ENCODE assay signal across 10 cellular contexts in genomic region chr12:12214635-12215131, GRCh38. TPM values are rescaled to one million over a fixed set of nuclear protein-coding genes. Genes with fewer than 3 reads are reported as not detected.
A peak's percentile ranks its signal among the peaks of the same experiment; 100 is the strongest.
DNase-seq lines count a peak whose midpoint lies in the region; ATAC-seq and TF ChIP-seq lines count a peak whose summit lies in the region.
"Had no signal": no experiment of that assay in that cellular context is flagged by ENCODE, and none has a peak within 500 bp of the region (broad histone marks: within the 10 kb centered on the region; RNA-seq: fewer than 3 reads in every experiment).

No MANE protein-coding gene starts in this region.

- H3K4me1 Mint-ChIP-seq in MCF 10A (ENCODE audit: insufficient read depth, unreplicated experiment) = peaks cover 13% of the 10 kb centered on the region

- H4K20me1 ChIP-seq in mammary epithelial cell (ENCODE audit: insufficient read depth, low read length) = no peaks in the 10 kb centered on the region

- H3K27me3 Mint-ChIP-seq in MCF 10A (ENCODE audit: insufficient read depth, unreplicated experiment) = no peaks in the 10 kb centered on the region

- H3K4me3 ChIP-seq in mammary epithelial cell (replicated peaks in 1 of 3; ENCODE audit: insufficient read depth in 1 of 3, low read depth in 2 of 3, low read length in 3 of 3) (no peak overlapping the region), fibroblast of villous mesenchyme (ENCODE audit: low read depth, low read length) (no peak overlapping the region)
- H3K4me3 ChIP-seq: thoracic aorta had no signal

- no peak overlapping the region for H3K4me2 ChIP-seq in mammary epithelial cell (ENCODE audit: insufficient read depth, low read depth, low read length)

- H3K27ac Mint-ChIP-seq in MCF 10A (ENCODE audit: low read depth, unreplicated experiment) = no peak overlapping the region
- H3K27ac Mint-ChIP-seq: activated T-cell treated with anti-CD3 and anti-CD28 coated beads, Interleukin-2, amount 50 U/mL, for 24 hours had no signal

- 88% methylated on average over 3 of the region's 3 CpGs for WGBS in mammary epithelial cell (ENCODE audit: low coverage, missing lambda C conversion rate)

- no TSS peak for BruUV-seq in mammary epithelial cell (replicated peaks; lab: Mats Ljungman, UMichigan)
- BruUV-seq in MCF 10A (replicated peaks; lab: Mats Ljungman, UMichigan) = no TSS peak

- TF ChIP-seq CTCF in mammary epithelial cell (conservative IDR thresholded peaks at IDR 0.05 in 1 of 2, IDR thresholded peaks at IDR 0.05 in 1 of 2; ENCODE audit: extremely low read depth in 1 of 2, insufficient read depth in 1 of 2, low read depth in 1 of 2, low read length in 2 of 2) (no peak), MCF 10A (IDR thresholded peaks at IDR 0.05; ENCODE audit: unreplicated experiment) (no peak), fibroblast of villous mesenchyme (IDR thresholded peaks at IDR 0.05; ENCODE audit: insufficient read depth, low read depth, low read length) (no peak)

- H3K4me3 Mint-ChIP-seq in MCF 10A (ENCODE audit: unreplicated experiment) = no peak overlapping the region
- H3K4me3 Mint-ChIP-seq: activated T-cell treated with anti-CD3 and anti-CD28 coated beads, Interleukin-2, amount 50 U/mL, for 24 hours had no signal

- ATAC-seq in GM18858 (IDR thresholded peaks at IDR 0.05; ENCODE audit: unreplicated experiment) = no peak

- H3K27me3 ChIP-seq in mammary epithelial cell (ENCODE audit: insufficient read depth, low read length) = no peaks in the 10 kb centered on the region

- peak; percentile 19 for DNase-seq in mammary epithelial cell
- DNase-seq in MCF 10A (ENCODE audit: unreplicated experiment) = no peak
- DNase-seq in SK-MEL-5 (ENCODE audit: low read depth, low spot score) = peak; percentile 79
- DNase-seq in fibroblast of villous mesenchyme (ENCODE audit: low read depth) = peak; percentile 58
- DNase-seq in posterior vena cava (ENCODE audit: low spot score) = no peak
- no peak for DNase-seq in NCI-H1436 (lab: John Stamatoyannopoulos, UW)
- no peak for DNase-seq in HEK293T (ENCODE audit: extremely low spot score)
- DNase-seq: activated T-cell treated with anti-CD3 and anti-CD28 coated beads, Interleukin-2, amount 50 U/mL, for 24 hours had no signal

- no peak overlapping the region for H2AFZ ChIP-seq in mammary epithelial cell (ENCODE audit: low read depth, low read length)

- CTCF ChIA-PET in mammary epithelial cell (lab: Charles Lee; ENCODE audit: low non-redundant PET) = no interaction called here
- CTCF ChIA-PET in MCF 10A (lab: Yijun Ruan, JAX) = no interaction called here
- CTCF ChIA-PET in HEK293T (lab: Yijun Ruan, JAX) = no interaction called here

- no peaks in the 10 kb centered on the region for H3K36me3 ChIP-seq in mammary epithelial cell (ENCODE audit: insufficient read depth, low read length)
- H3K36me3 ChIP-seq: thoracic aorta had no signal

- no peak overlapping the region for H3K27ac ChIP-seq in mammary epithelial cell (ENCODE audit: insufficient read depth, low read depth, low read length)
- H3K27ac ChIP-seq: thoracic aorta had no signal

- dilution Hi-C loops in mammary epithelial cell (cut with HindIII; ENCODE audit: low sequenced_read_pairs) = no loop called here

- no peaks in the 10 kb centered on the region for H3K36me3 Mint-ChIP-seq in MCF 10A (ENCODE audit: insufficient read depth, unreplicated experiment)

- intact Hi-C loops in mammary epithelial cell (cut with micrococcal nuclease) (no loop called here), MCF 10A (cut with micrococcal nuclease) (no loop called here), posterior vena cava (cut with DNase I) (no loop called here)

- H3K9ac ChIP-seq in mammary epithelial cell (ENCODE audit: insufficient read depth, low read length) = no peak overlapping the region

- H3K9me3 Mint-ChIP-seq in MCF 10A (ENCODE audit: unreplicated experiment) = no peaks in the 10 kb centered on the region
- H3K9me3 Mint-ChIP-seq: activated T-cell treated with anti-CD3 and anti-CD28 coated beads, Interleukin-2, amount 50 U/mL, for 24 hours had no signal

- no peaks in the 10 kb centered on the region for H3K9me3 ChIP-seq in mammary epithelial cell (replicated peaks; ENCODE audit: insufficient read depth, low read length)
- H3K9me3 ChIP-seq: thoracic aorta had no signal

- peaks cover 50% of the 10 kb centered on the region for H3K79me2 ChIP-seq in mammary epithelial cell (ENCODE audit: insufficient read depth, low read length)

- POLR2A ChIA-PET in MCF 10A (lab: Yijun Ruan, JAX) (interaction anchor here (1.4 kb wide), 1 partner anchor 43 kb away, joined by 3 read pairs; no protein-coding TSS in a partner anchor), HEK293T (lab: Yijun Ruan, JAX) (no interaction called here)

- H3K4me1 ChIP-seq in mammary epithelial cell (ENCODE audit: insufficient read depth, low read length) = no peaks in the 10 kb centered on the region

- in situ Hi-C loops in mammary epithelial cell (cut with MboI; ENCODE audit: low sequenced_read_pairs in 2 of 2) = no loop called here
- in situ Hi-C loops in SK-MEL-5 (cut with HindIII; ENCODE audit: low pct_unique_long_range_greater_than_20kb, low sequenced_read_pairs) = no loop called here

TF ChIP-seq in HEK293T, 16 proteins besides CTCF, POLR2A, EP300 and RAD21:
- TF ChIP-seq FOXM1 (IDR thresholded peaks at IDR 0.05; ENCODE audit: borderline replicate concordance) (no peak), ELF4 (IDR thresholded peaks at IDR 0.05) (no peak), HDGF (IDR thresholded peaks at IDR 0.05; ENCODE audit: borderline replicate concordance) (no peak), L3MBTL2 (conservative IDR thresholded peaks at IDR 0.05) (no peak), SUZ12 (IDR thresholded peaks at IDR 0.05) (no peak), FOXA1 (IDR thresholded peaks at IDR 0.05) (no peak), ZNF384 (IDR thresholded peaks at IDR 0.05) (no peak)

RNA-seq across cellular contexts. Expression of gene LRP6, which starts 52.2 kb away (rescaled TPM):
- 10 to 100 TPM; 19.2 to 27.7 TPM for total RNA-seq in mammary epithelial cell
- 13.9 TPM for polyA plus RNA-seq in mammary epithelial cell
- 216 TPM for polyA minus RNA-seq in mammary epithelial cell
- 24.9 and 27.6 TPM in 2 replicates for total RNA-seq in MCF 10A (2022)
- total RNA-seq in SK-MEL-5 (2014; rRNA removed; shearing (Covaris generic)) = 38.1 and 43.0 TPM in 2 replicates
- 22.0 and 35.3 TPM in 2 replicates for polyA plus RNA-seq in SK-MEL-5 (2015; cell fraction: cytosol; rRNA removed)
- 51.5 and 55.5 TPM in 2 replicates for polyA plus RNA-seq in SK-MEL-5 (2015; cell fraction: nucleus; rRNA removed)
- 50.1 and 50.3 TPM in 2 replicates for total RNA-seq in fibroblast of villous mesenchyme
- 10 to 100 TPM; 27.7 to 29.3 TPM for total RNA-seq in posterior vena cava

Comparison
In these comparisons a context has a peak if more than half of its experiments do, and no peak if none do; other contexts are left out.
1. DNase-seq: peak in mammary epithelial cell (single experiment), SK-MEL-5 (single experiment) and fibroblast of villous mesenchyme (single experiment); none in MCF 10A (single experiment), posterior vena cava (single experiment), NCI-H1436 (single experiment) and HEK293T (single experiment).